In the genomic region with DNA sequence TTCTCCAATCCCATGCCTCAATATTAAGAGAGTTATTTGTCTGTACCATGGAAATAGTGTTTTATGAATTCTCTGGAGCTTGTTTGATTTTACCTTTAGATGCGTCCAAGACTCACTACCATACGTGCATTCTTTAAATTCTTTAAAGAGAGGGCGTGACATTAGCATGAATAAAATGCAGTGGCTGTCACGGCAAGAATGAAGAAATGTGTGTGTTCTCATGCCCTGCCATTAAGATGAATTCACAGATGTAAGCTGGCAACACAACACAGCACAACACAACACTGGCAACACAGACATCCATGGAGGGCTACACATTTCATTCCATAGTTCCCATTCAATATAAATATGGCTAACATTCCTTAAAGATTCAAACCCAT, we compare ENCODE assay signal across 15 cellular contexts.
A peak's percentile ranks its signal among the peaks of the same experiment; 100 is the strongest.
DNase-seq lines count a peak whose midpoint lies in the region; TF ChIP-seq lines count a peak whose summit lies in the region.
"Had no signal": no experiment of that assay in that cellular context is flagged by ENCODE, and none has a peak within 500 bp of the region (broad histone marks: within the 10 kb centered on the region; RNA-seq: fewer than 3 reads in every experiment).

No MANE protein-coding gene starts in this region.

- no TSS peak for BruUV-seq in A673 (replicated peaks; lab: Mats Ljungman, UMichigan)
- no TSS peak for BruUV-seq in mammary epithelial cell (replicated peaks; lab: Mats Ljungman, UMichigan)

- peak overlapping the region in 1 of 2 experiments; percentile 69 for H3K4ac ChIP-seq in mesenchymal stem cell (ENCODE audit: low read depth in 1 of 2, low read length in 2 of 2)

- H2BK15ac ChIP-seq in mesenchymal stem cell (ENCODE audit: low read depth, poor library complexity, severe bottlenecking): no peak overlapping the region

- H3K27ac ChIP-seq in A673 (ENCODE audit: low read depth, low read length, poor library complexity, severe bottlenecking): peak overlapping the region; percentile 52
- peak overlapping the region; percentile 63 for H3K27ac ChIP-seq in mammary epithelial cell (ENCODE audit: insufficient read depth, low read depth, low read length)
- peak overlapping the region; percentile 41 for H3K27ac ChIP-seq in mesenchymal stem cell (ENCODE audit: low read length, poor library complexity, severe bottlenecking)
- H3K27ac ChIP-seq: esophagus squamous epithelium had no signal

- no peak overlapping the region for H2AK5ac ChIP-seq in mesenchymal stem cell (ENCODE audit: low read length, severe bottlenecking)

- H3K9me3 ChIP-seq in A673 (ENCODE audit: low read depth, low read length, poor library complexity, severe bottlenecking) (no peaks in the 10 kb centered on the region), mammary epithelial cell (replicated peaks; ENCODE audit: insufficient read depth, low read length) (no peaks in the 10 kb centered on the region), mesenchymal stem cell (ENCODE audit: control insufficient read depth, low read length) (no peaks in the 10 kb centered on the region)
- H3K9me3 ChIP-seq: esophagus squamous epithelium, tibial nerve had no signal

- H4K91ac ChIP-seq in mesenchymal stem cell (ENCODE audit: low read length): no peak overlapping the region

- dilution Hi-C loops in mammary epithelial cell (cut with HindIII; ENCODE audit: low sequenced_read_pairs): no loop called here

- no peaks in the 10 kb centered on the region for H3K79me1 ChIP-seq in mesenchymal stem cell (replicated peaks; ENCODE audit: low read length, poor library complexity, severe bottlenecking)

- 0% methylated on average over 4 of the region's 4 CpGs for WGBS in mammary epithelial cell (ENCODE audit: low coverage, missing lambda C conversion rate)
- WGBS in mesenchymal stem cell: 14% methylated on average over 2 of the region's 4 CpGs

- in situ Hi-C loops in mammary epithelial cell (cut with MboI; ENCODE audit: low sequenced_read_pairs in 2 of 2): no loop called here

- no peak overlapping the region for H2BK120ac ChIP-seq in mesenchymal stem cell (ENCODE audit: low read depth, low read length)

- H3K4me3 ChIP-seq in A673 (ENCODE audit: low read depth, low read length, poor library complexity, severe bottlenecking) (no peak overlapping the region), mammary epithelial cell (replicated peaks in 1 of 3; ENCODE audit: insufficient read depth in 1 of 3, low read depth in 2 of 3, low read length in 3 of 3) (no peak overlapping the region), mesenchymal stem cell (ENCODE audit: insufficient read depth in 1 of 2, low read depth in 1 of 2, low read length in 2 of 2) (no peak overlapping the region)
- H3K4me3 ChIP-seq: esophagus squamous epithelium had no signal

- DNase-seq in A673 (ENCODE audit: low spot score): peak; percentile 66
- peak; percentile 52 for DNase-seq in M059J (ENCODE audit: low read depth)
- peak; percentile 3 for DNase-seq in mammary epithelial cell
- peak; percentile 32 for DNase-seq in mesenchymal stem cell
- no peak for DNase-seq in NCI-H524 (lab: John Stamatoyannopoulos, UW)
- no peak for DNase-seq in NCI-H146 (lab: John Stamatoyannopoulos, UW)
- DNase-seq in stimulated activated naive CD4-positive, alpha-beta T cell (lab: John Stamatoyannopoulos, UW): no peak
- DNase-seq in anterior cingulate cortex (lab: John Stamatoyannopoulos, UW): no peak
- DNase-seq: activated CD8-positive, alpha-beta T cell treated with anti-CD3 and anti-CD28 coated beads for 36 hours; activated effector memory CD4-positive, alpha-beta T cell treated with Interleukin-2 at 50 U/mL for 16 hours; DMS153; esophagus squamous epithelium; NCI-H1105 treated with DMSO at 0.1 percent for 48 hours; RPMI8226 had no signal

- H4K8ac ChIP-seq in mesenchymal stem cell (ENCODE audit: low read length): no peak overlapping the region

- H3K36me3 ChIP-seq in A673 (ENCODE audit: insufficient read depth, low read length, poor library complexity, severe bottlenecking) (no peaks in the 10 kb centered on the region), mammary epithelial cell (ENCODE audit: insufficient read depth, low read length) (no peaks in the 10 kb centered on the region), mesenchymal stem cell (ENCODE audit: control insufficient read depth in 1 of 2, insufficient read depth in 2 of 2, low read depth in 1 of 2, low read length in 2 of 2) (no peaks in the 10 kb centered on the region)
- H3K36me3 ChIP-seq: esophagus squamous epithelium, tibial nerve had no signal

- no peaks in the 10 kb centered on the region for H3K79me2 ChIP-seq in mammary epithelial cell (ENCODE audit: insufficient read depth, low read length)

- intact Hi-C loops in A673 (cut with micrococcal nuclease; ENCODE audit: unreplicated experiment) (no loop called here), mammary epithelial cell (cut with micrococcal nuclease) (loop anchor here (10.0 kb wide), 1 partner anchor 211 kb away; a partner anchor contains a TSS)

- CTCF ChIA-PET in A673 (lab: Charles Lee): no interaction called here
- CTCF ChIA-PET in mammary epithelial cell (lab: Charles Lee; ENCODE audit: low non-redundant PET): no interaction called here

- no peak overlapping the region for H3K23ac ChIP-seq in mesenchymal stem cell (ENCODE audit: low read length in 2 of 2)

- H3K18ac ChIP-seq in mesenchymal stem cell (ENCODE audit: low read depth in 1 of 2, low read length in 2 of 2): peak overlapping the region in 1 of 2 experiments; percentile 90

- H3K4me1 ChIP-seq in A673 (ENCODE audit: insufficient read depth, low read length, poor library complexity, severe bottlenecking) (peaks cover 23% of the 10 kb centered on the region), mammary epithelial cell (ENCODE audit: insufficient read depth, low read length) (peaks cover 22% of the 10 kb centered on the region), mesenchymal stem cell (ENCODE audit: control insufficient read depth, insufficient read depth, low read depth, low read length) (peaks cover 5% of the 10 kb centered on the region)
- H3K4me1 ChIP-seq: esophagus squamous epithelium had no signal

- H2AFZ ChIP-seq in mammary epithelial cell (ENCODE audit: low read depth, low read length) (peak overlapping the region; percentile 58), mesenchymal stem cell (ENCODE audit: low read depth, low read length) (no peak overlapping the region)

- H3K4me2 ChIP-seq in mammary epithelial cell (ENCODE audit: insufficient read depth, low read depth, low read length): peak overlapping the region; percentile 54
- H3K4me2 ChIP-seq in mesenchymal stem cell (ENCODE audit: low read length, poor library complexity, severe bottlenecking): no peak overlapping the region

- POLR2A ChIA-PET in A673 (lab: Charles Lee; ENCODE audit: low non-redundant PET): no interaction called here

- H2BK12ac ChIP-seq in mesenchymal stem cell (ENCODE audit: low read length in 2 of 2): no peak overlapping the region

- TF ChIP-seq CTCF in A673 (conservative IDR thresholded peaks at IDR 0.05; ENCODE audit: low read depth, low read length) (no peak), mammary epithelial cell (conservative IDR thresholded peaks at IDR 0.05 in 1 of 2, IDR thresholded peaks at IDR 0.05 in 1 of 2; ENCODE audit: extremely low read depth in 1 of 2, insufficient read depth in 1 of 2, low read depth in 1 of 2, low read length in 2 of 2) (no peak)

- H4K20me1 ChIP-seq in mammary epithelial cell (ENCODE audit: insufficient read depth, low read length): no peaks in the 10 kb centered on the region

- no peak overlapping the region for H2BK5ac ChIP-seq in mesenchymal stem cell (ENCODE audit: low read depth, low read length, poor library complexity, severe bottlenecking)

- H3K9ac ChIP-seq in mammary epithelial cell (ENCODE audit: insufficient read depth, low read length) (no peak overlapping the region), mesenchymal stem cell (ENCODE audit: low read length) (no peak overlapping the region)

- H3K27me3 ChIP-seq in A673 (replicated peaks; ENCODE audit: insufficient read depth, low read depth, low read length, poor library complexity) (no peaks in the 10 kb centered on the region), mammary epithelial cell (ENCODE audit: insufficient read depth, low read length) (no peaks in the 10 kb centered on the region), mesenchymal stem cell (ENCODE audit: control insufficient read depth in 1 of 2, insufficient read depth in 1 of 2, low read length in 2 of 2) (no peaks in the 10 kb centered on the region)
- H3K27me3 ChIP-seq: esophagus squamous epithelium, tibial nerve had no signal

- H3K14ac ChIP-seq in mesenchymal stem cell (ENCODE audit: low read length in 2 of 2): peak overlapping the region in 1 of 2 experiments; percentile 79

Comparison
In these comparisons a context has a peak if more than half of its experiments do, and no peak if none do; other contexts are left out.
1. DNase-seq: peak in A673 (single experiment), M059J (single experiment), mammary epithelial cell (single experiment) and mesenchymal stem cell (single experiment); none in NCI-H524 (0 of 2), NCI-H146 (single experiment), stimulated activated naive CD4-positive, alpha-beta T cell (0 of 6) and anterior cingulate cortex (0 of 58).
2. Peak in every context shown above with its lines, with median percentiles within 50 percentile points of each other: H3K27ac ChIP-seq.